ENCODE assay signal across 8 cellular contexts in the genomic region with DNA sequence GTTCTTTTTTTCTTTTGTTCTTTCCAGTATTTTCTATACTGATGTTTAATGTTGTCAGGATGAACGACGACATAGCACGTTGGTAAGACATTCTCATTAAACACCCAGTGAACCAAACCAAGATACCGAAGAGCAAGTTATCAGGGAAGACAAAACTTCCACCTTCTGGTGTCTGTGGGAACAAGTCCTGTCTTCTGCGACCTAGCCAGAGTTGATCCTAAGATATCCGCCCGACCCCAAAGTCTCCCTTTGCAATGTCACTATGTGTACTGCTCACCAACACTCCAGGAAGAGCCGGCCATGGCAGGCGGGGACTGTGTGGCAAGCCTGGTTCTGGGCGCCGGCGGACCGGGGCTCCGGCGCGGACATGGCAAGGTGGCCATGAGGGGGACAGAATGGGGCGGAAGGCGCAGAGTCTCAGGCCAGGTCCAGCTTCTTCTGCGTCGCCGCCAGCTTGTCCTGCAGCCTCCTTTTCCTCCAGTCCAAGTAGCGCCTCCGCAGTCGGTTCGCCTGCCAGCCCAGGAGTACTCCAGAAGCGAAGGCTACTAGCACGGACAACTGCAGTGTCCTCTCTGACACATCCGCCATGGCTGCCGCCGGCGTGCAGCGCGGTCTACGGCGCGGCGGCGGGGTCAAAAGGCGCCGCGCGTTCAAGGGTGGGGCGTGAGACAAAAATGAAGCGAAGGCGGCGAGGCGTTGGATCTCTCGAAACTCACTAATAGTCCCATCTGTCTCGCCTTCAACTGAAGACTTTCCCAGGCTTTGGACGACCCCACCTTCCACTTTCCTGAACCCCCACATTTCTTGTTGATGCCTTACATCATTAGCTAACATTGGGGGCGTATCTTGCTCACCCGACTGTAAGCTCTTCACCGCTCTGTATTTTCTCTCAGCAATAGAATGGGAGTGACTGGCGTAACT. TPM values are rescaled to one million over a fixed set of nuclear protein-coding genes. Genes with fewer than 3 reads are reported as not detected.
DNase-seq lines count a peak whose midpoint lies in the region; ATAC-seq, FAIRE-seq and TF ChIP-seq lines count a peak whose summit lies in the region.

Gene MTLN, minus strand, starts transcription at position 610 of the 921 bp plus-strand sequence. Its CDS starts 22 bp downstream, at position 588.

- no peak for TF ChIP-seq CTCF in AG04450 (IDR thresholded peaks at IDR 0.05; ENCODE audit: low read depth, low read length)
- no peak for TF ChIP-seq CTCF in kidney (IDR thresholded peaks at IDR 0.05; ENCODE audit: borderline replicate concordance, extremely low read depth, insufficient read depth)

- DNase-seq in AG04450 (ENCODE audit: low read depth, low spot score) (no peak), NCI-H345 (lab: John Stamatoyannopoulos, UW) (peak; percentile 73), kidney (peak; percentile 84)
- peak; percentile 50 to 53 for DNase-seq in central memory CD8-positive, alpha-beta T cell (ENCODE audit: low spot score in 2 of 2)
- DNase-seq in stimulated activated CD4-positive, alpha-beta T cell treated with anti-CD3 and anti-CD28 coated beads, Interleukin-15, amount 100 ng/mL, for 24 hours = peak; percentile 67

- H3K27ac ChIP-seq in AG04450 (ENCODE audit: low read depth, low read length) (peak within 1 kb of the TSS; percentile 39), kidney (ENCODE audit: low read depth in 2 of 2, low read length in 2 of 2) (peak within 1 kb of the TSS; percentile 73 to 81)

- peak within 1 kb of the TSS; percentile 61 to 79 for H3K9ac ChIP-seq in kidney (ENCODE audit: low read length in 2 of 2)

- peaks cover 2 to 7% of the 10 kb centered on the region in 2 donors for H3K4me1 ChIP-seq in kidney (ENCODE audit: control insufficient read depth in 1 of 2, insufficient read depth in 1 of 2, low read depth in 1 of 2, low read length in 2 of 2)

- ATAC-seq in GM18870 (IDR thresholded peaks at IDR 0.05; ENCODE audit: unreplicated experiment) (peak; percentile 76), HG03108 (IDR thresholded peaks at IDR 0.05; ENCODE audit: unreplicated experiment) (peak; percentile 90)
- ATAC-seq in activated CD4-positive, CD25-positive, alpha-beta regulatory T cell treated with anti-CD3 and anti-CD28 coated beads, Interleukin-2, amount 50 U/mL, for 24 hours = peak; percentile 84 to 91
- ATAC-seq in central memory CD8-positive, alpha-beta T cell (replicated peaks; ENCODE audit: extremely low read depth, poor library complexity, severe bottlenecking) = peak; percentile 86

- no peak for FAIRE-seq in kidney (lab: Jason Lieb, UNC)

- intact Hi-C loops in kidney (cut with DNase I) = no loop called here

- CTCF ChIA-PET in AG04450 (lab: Charles Lee) = no interaction called here

- peaks cover 29% of the 10 kb centered on the region for H3K27me3 Mint-ChIP-seq in central memory CD8-positive, alpha-beta T cell

- H3K36me3 Mint-ChIP-seq in central memory CD8-positive, alpha-beta T cell (ENCODE audit: insufficient read depth) = peaks cover 17% of the 10 kb centered on the region

- peaks cover 0 to 4% of the 10 kb centered on the region in 2 donors for H3K36me3 ChIP-seq in kidney (ENCODE audit: control insufficient read depth in 1 of 2, insufficient read depth in 2 of 2, low read length in 2 of 2)

- peaks cover 12% of the 10 kb centered on the region for H3K27me3 ChIP-seq in AG04450 (ENCODE audit: control insufficient read depth, insufficient read depth, low read length)

- peaks cover 4% of the 10 kb centered on the region for H3K9me3 ChIP-seq in AG04450 (ENCODE audit: control insufficient read depth, insufficient read depth, low read length)
- H3K9me3 ChIP-seq in kidney (ENCODE audit: control insufficient read depth in 1 of 2, low read length in 2 of 2) = no peaks in the 10 kb centered on the region

- peak within 1 kb of the TSS; percentile 89 for H3K4me3 Mint-ChIP-seq in central memory CD8-positive, alpha-beta T cell

- peaks cover 23% of the 10 kb centered on the region for H3K4me1 Mint-ChIP-seq in central memory CD8-positive, alpha-beta T cell

- peak within 1 kb of the TSS; percentile 88 for H3K27ac Mint-ChIP-seq in central memory CD8-positive, alpha-beta T cell (ENCODE audit: low read depth)

- POLR2A ChIA-PET in AG04450 (lab: Yijun Ruan, JAX) = interaction anchor here (0.6 kb wide), 1 partner anchor 99 kb away, joined by 6 read pairs; no protein-coding TSS in a partner anchor

- no peaks in the 10 kb centered on the region for H3K9me3 Mint-ChIP-seq in central memory CD8-positive, alpha-beta T cell

- peak within 1 kb of the TSS; percentile 72 for H3K4me3 ChIP-seq in AG04450 (ENCODE audit: low read depth, low read length)
- peak within 1 kb of the TSS; percentile 93 to 95 for H3K4me3 ChIP-seq in kidney (ENCODE audit: low read length in 2 of 2)

RNA-seq across cellular contexts. Expression of gene MTLN, which starts in this region (rescaled TPM):
- 6.0 and 6.5 TPM in 2 replicates for polyA plus RNA-seq in AG04450 (2011; rRNA removed)
- polyA minus RNA-seq in AG04450 (2011; rRNA and poly(A)+ RNA removed) = 1.9 and 2.8 TPM in 2 replicates
- 48.8 TPM for total RNA-seq in kidney
- polyA plus RNA-seq in kidney (ENCODE audit: insufficient read depth, low read depth, low replicate concordance) = 214 TPM

Comparison
In these comparisons a context has a peak if more than half of its experiments do, and no peak if none do; other contexts are left out.
1. RNA of gene MTLN (polyA plus RNA-seq): 214 TPM in kidney (single experiment); 6.0 to 6.5 TPM in AG04450; every median in the first group is over 10 times any median in the second.
2. Peak in every context shown above with its lines, with median percentiles within 50 percentile points of each other: ATAC-seq.